Comparison of ENCODE assay signal across 1 cellular context in genomic region chr18:6210349-6211173, GRCh38.
TF ChIP-seq lines count a peak whose summit lies in the region.

No MANE protein-coding gene starts in this region.

TF ChIP-seq in HepG2, 621 proteins besides CTCF, POLR2A, EP300 and RAD21 (continued from another document and continues in another):
- TF ChIP-seq ZNF790 (CRISPR knock-in tag; IDR thresholded peaks at IDR 0.05; ENCODE audit: borderline replicate concordance) = no peak
- peak; percentile 89 for TF ChIP-seq PAXIP1 (CRISPR knock-in tag; conservative IDR thresholded peaks at IDR 0.05)
- no peak for TF ChIP-seq ZNF75D (CRISPR knock-in tag; IDR thresholded peaks at IDR 0.05; ENCODE audit: borderline replicate concordance)
- no peak for TF ChIP-seq ETS1 (CRISPR knock-in tag; IDR thresholded peaks at IDR 0.05)
- TF ChIP-seq TFAP4 (IDR thresholded peaks at IDR 0.05; ENCODE audit: borderline replicate concordance, low read depth) = no peak
- no peak for TF ChIP-seq U2AF1 (optimal IDR thresholded peaks at IDR 0.05; ENCODE audit: low read depth, low read length)
- TF ChIP-seq CEBPB (IDR thresholded peaks at IDR 0.05; ENCODE audit: borderline replicate concordance, low read depth, low read length) = peak; percentile 92
- TF ChIP-seq ZFP82 (CRISPR knock-in tag; IDR thresholded peaks at IDR 0.05; ENCODE audit: borderline replicate concordance) = 0 out of 2 replicates have a peak, but pooled peaks have one; percentile 41
- TF ChIP-seq ZBTB7B (CRISPR knock-in tag; IDR thresholded peaks at IDR 0.05) = no peak
- TF ChIP-seq ZNF562 (CRISPR knock-in tag; IDR thresholded peaks at IDR 0.05; ENCODE audit: borderline replicate concordance) = no peak
- TF ChIP-seq ZNF142 (CRISPR knock-in tag; IDR thresholded peaks at IDR 0.05) = no peak
- TF ChIP-seq PLRG1 (conservative IDR thresholded peaks at IDR 0.05) = no peak
- TF ChIP-seq KAT7 (CRISPR knock-in tag; IDR thresholded peaks at IDR 0.05; ENCODE audit: borderline replicate concordance) = no peak
- TF ChIP-seq NR2C2 (CRISPR knock-in tag; IDR thresholded peaks at IDR 0.05; ENCODE audit: borderline replicate concordance) = peak; percentile 51; the same call in 1 of the 2 replicates
- no peak for TF ChIP-seq ZNF281 (CRISPR knock-in tag; IDR thresholded peaks at IDR 0.05; ENCODE audit: borderline replicate concordance)
- TF ChIP-seq AGO1 (IDR thresholded peaks at IDR 0.05; ENCODE audit: low read depth, low read length, poor library complexity, severe bottlenecking) = no peak
- no peak for TF ChIP-seq ATF6 (CRISPR knock-in tag; conservative IDR thresholded peaks at IDR 0.05)
- TF ChIP-seq ZNF879 (CRISPR knock-in tag; IDR thresholded peaks at IDR 0.05) = no peak
- TF ChIP-seq TRIM24 (CRISPR knock-in tag; IDR thresholded peaks at IDR 0.05) = no peak
- no peak for TF ChIP-seq ZNF776 (CRISPR knock-in tag; IDR thresholded peaks at IDR 0.05)
- no peak for TF ChIP-seq PAF1 (CRISPR knock-in tag; IDR thresholded peaks at IDR 0.05)
- no peak for TF ChIP-seq YEATS4 (CRISPR knock-in tag; IDR thresholded peaks at IDR 0.05; ENCODE audit: borderline replicate concordance)
- no peak for TF ChIP-seq ARNT (IDR thresholded peaks at IDR 0.05)
- no peak for TF ChIP-seq ZBTB1 (CRISPR knock-in tag; IDR thresholded peaks at IDR 0.05; ENCODE audit: borderline replicate concordance)
- no peak for TF ChIP-seq SAFB2 (CRISPR knock-in tag; IDR thresholded peaks at IDR 0.05; ENCODE audit: borderline replicate concordance, low read depth)
- TF ChIP-seq ZNF784 (CRISPR knock-in tag; IDR thresholded peaks at IDR 0.05; ENCODE audit: borderline replicate concordance) = no peak
- TF ChIP-seq TBX3 (IDR thresholded peaks at IDR 0.05; ENCODE audit: borderline replicate concordance) = no peak
- no peak for TF ChIP-seq MIER2 (CRISPR knock-in tag; IDR thresholded peaks at IDR 0.05)
- TF ChIP-seq PRDM4 (CRISPR knock-in tag; IDR thresholded peaks at IDR 0.05; ENCODE audit: borderline replicate concordance) = no peak
- no peak for TF ChIP-seq ZNF44 (CRISPR knock-in tag; IDR thresholded peaks at IDR 0.05)
- no peak for TF ChIP-seq CENPX (CRISPR knock-in tag; IDR thresholded peaks at IDR 0.05)
- no peak for TF ChIP-seq HNRNPUL1 (IDR thresholded peaks at IDR 0.05; ENCODE audit: low read depth, low read length)
- TF ChIP-seq RNF219 (CRISPR knock-in tag; IDR thresholded peaks at IDR 0.05) = no peak
- no peak for TF ChIP-seq DNMT3B (CRISPR knock-in tag; conservative IDR thresholded peaks at IDR 0.05)
- no peak for TF ChIP-seq ZNF282 (IDR thresholded peaks at IDR 0.05; ENCODE audit: partially characterized antibody)
- TF ChIP-seq ZNF230 (CRISPR knock-in tag; IDR thresholded peaks at IDR 0.05) = no peak
- TF ChIP-seq RXRA (CRISPR knock-in tag; IDR thresholded peaks at IDR 0.05) = no peak
- TF ChIP-seq HDAC1 (CRISPR knock-in tag; IDR thresholded peaks at IDR 0.05) = peak; percentile 63; the same call in 1 of the 2 replicates
- no peak for TF ChIP-seq ZNF713 (CRISPR knock-in tag; IDR thresholded peaks at IDR 0.05)
